In genomic region chr6:97009781-97010492, GRCh38 we compare ENCODE assay signal across 18 cellular contexts.
A peak's percentile ranks its signal among the peaks of the same experiment; 100 is the strongest.
DNase-seq lines count a peak whose midpoint lies in the region; TF ChIP-seq lines count a peak whose summit lies in the region.
"Had no signal": no experiment of that assay in that cellular context is flagged by ENCODE, and none has a peak within 500 bp of the region (broad histone marks: within the 10 kb centered on the region; RNA-seq: fewer than 3 reads in every experiment).

No MANE protein-coding gene starts in this region.

- WGBS in spleen, 5 donors: 72 to 91% (median 77%) methylated on average over 1 of the region's 1 CpG

- no peak overlapping the region for H3K4me3 Mint-ChIP-seq in HFFc6
- H3K4me3 Mint-ChIP-seq: CD8-positive, alpha-beta T cell; IgD-negative memory B cell had no signal

- TF ChIP-seq CTCF in spleen (IDR thresholded peaks at IDR 0.05 in 8 of 11, conservative IDR thresholded peaks at IDR 0.05 in 3 of 11) (no peak), HFFc6 (IDR thresholded peaks at IDR 0.05) (no peak), GM10248 (IDR thresholded peaks at IDR 0.05; ENCODE audit: control extremely low read depth, extremely low read depth, low read depth, missing control alignments) (no peak)

- no peaks in the 10 kb centered on the region for H3K4me1 ChIP-seq in spleen
- H3K4me1 ChIP-seq: BE2C had no signal

- no peaks in the 10 kb centered on the region for H3K36me3 ChIP-seq in spleen
- H3K36me3 ChIP-seq: BE2C had no signal

- no peak overlapping the region for H3K27ac ChIP-seq in spleen
- H3K27ac ChIP-seq: 22Rv1, RWPE1 had no signal

- DNase-seq in NCI-H2227 treated with DMSO at 0.1 percent for 48 hours (lab: John Stamatoyannopoulos, UW): peak; percentile 2
- DNase-seq in NCI-H2227 (lab: John Stamatoyannopoulos, UW; ENCODE audit: unreplicated experiment): no peak
- DNase-seq in globus pallidus (ENCODE audit: low spot score): peak; percentile 96
- peak in 41 of 56 donors; percentile 8 to 85 (median 53) for DNase-seq in nucleus accumbens (lab: John Stamatoyannopoulos, UW)
- no peak for DNase-seq in HuH-7 (ENCODE audit: low spot score)
- DNase-seq in spleen: no peak
- no peak for DNase-seq in HFFc6
- DNase-seq in GM10248 (ENCODE audit: extremely low spot score): no peak
- DNase-seq: BE2C; CD8-positive, alpha-beta T cell; DND-41; GF-D8; NCI-H187 treated with DMSO at 0.1 percent for 48 hours; NCI-H446 treated with DMSO at 0.1 percent for 48 hours; OCI-M1 had no signal

- CTCF ChIA-PET in GM10248 (lab: Yijun Ruan, JAX): no interaction called here

- no peaks in the 10 kb centered on the region for H3K9me3 ChIP-seq in spleen
- H3K9me3 ChIP-seq: BE2C had no signal

- H3K27me3 ChIP-seq in spleen (replicated peaks in 1 of 7): no peaks in the 10 kb centered on the region
- H3K27me3 ChIP-seq: BE2C had no signal

- intact Hi-C loops in spleen (cut with DNase I; ENCODE audit: low total_unique reads): no loop called here

- TF ChIP-seq POLR2A in spleen (IDR thresholded peaks at IDR 0.05): no peak

- H3K27ac Mint-ChIP-seq in HFFc6: no peak overlapping the region
- H3K27ac Mint-ChIP-seq: CD8-positive, alpha-beta T cell; IgD-negative memory B cell had no signal

- H3K27me3 Mint-ChIP-seq in HFFc6 (ENCODE audit: insufficient read depth): peaks cover 2% of the 10 kb centered on the region; the same call in 1 of the 2 replicates
- H3K27me3 Mint-ChIP-seq: IgD-negative memory B cell had no signal

- H3K4me3 ChIP-seq in spleen: no peak overlapping the region

- POLR2A ChIA-PET in GM10248 (lab: Yijun Ruan, JAX): no interaction called here

- H3K4me1 Mint-ChIP-seq in HFFc6 (ENCODE audit: low read depth): no peaks in the 10 kb centered on the region

- H3K9me3 Mint-ChIP-seq in HFFc6: no peaks in the 10 kb centered on the region
- H3K9me3 Mint-ChIP-seq: CD8-positive, alpha-beta T cell had no signal

- H3K36me3 Mint-ChIP-seq in HFFc6 (ENCODE audit: low read depth): no peaks in the 10 kb centered on the region

Comparison
In these comparisons a context has a peak if more than half of its experiments do, and no peak if none do; other contexts are left out.
1. DNase-seq: peak in NCI-H2227 treated with DMSO at 0.1 percent for 48 hours (single experiment), globus pallidus (single experiment) and nucleus accumbens (41 of 56); none in NCI-H2227 (single experiment), HuH-7 (single experiment), spleen (single experiment), HFFc6 (single experiment) and GM10248 (single experiment).